ENCODE assay signal across 35 cellular contexts in the genomic region with DNA sequence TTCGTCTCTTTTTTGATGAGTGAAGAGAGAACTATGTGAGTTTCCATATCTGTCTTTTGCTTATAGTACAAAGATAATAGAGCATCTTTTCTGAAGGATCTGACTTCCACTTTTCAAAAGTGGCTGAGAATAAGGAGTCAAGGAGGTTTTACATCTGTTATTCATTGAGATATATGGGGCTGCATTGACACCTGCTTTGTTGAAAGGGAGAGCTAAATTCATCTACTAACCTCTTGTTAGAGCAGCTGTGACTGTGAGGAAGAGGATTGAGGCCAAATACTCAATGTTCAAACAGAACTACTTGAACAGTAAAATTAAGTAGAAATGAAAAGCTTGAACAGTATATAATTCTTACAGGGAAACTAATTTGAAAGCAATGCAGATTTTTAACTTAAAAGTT.
"Had no signal": no experiment of that assay in that cellular context is flagged by ENCODE, and none has a peak within 500 bp of the region (broad histone marks: within the 10 kb centered on the region; RNA-seq: fewer than 3 reads in every experiment).

No MANE protein-coding gene starts in this region.

- H3K9me3 Mint-ChIP-seq: activated B cell treated with CpG ODN at 0.5 μM for 24 hours; activated CD4-positive, alpha-beta memory T cell treated with anti-CD3 and anti-CD28 coated beads for 36 hours; activated naive CD4-positive, alpha-beta T cell treated with anti-CD3 and anti-CD28 coated beads for 36 hours; activated naive CD4-positive, alpha-beta T cell treated with anti-CD3 and anti-CD28 coated beads, Interleukin-2, amount 50 U/mL, for 72 hours; activated T-cell treated with anti-CD3 and anti-CD28 coated beads, Interleukin-2, amount 50 U/mL, for 4 hours; activated T-helper 1 cell treated with anti-CD3 and anti-CD28 coated beads, Interleukin-12 subunit alpha, Interleukin-12 subunit beta, Interleukin-2, Interleukin-4 antibody, amounts not matched to agents 30 ng/mL and 10 ng/mL and 1 ng/mL, durations not matched to agents 14 hours and 24 hours and 36 hours; T-helper 1 cell treated with Interleukin-12 subunit alpha and Interleukin-12 subunit beta and Interleukin-4 antibody, amounts not matched to agents 30 μg/mL and 1 μg/mL, for 36 hours had no signal

- H3K36me3 Mint-ChIP-seq: activated CD4-positive, alpha-beta memory T cell treated with anti-CD3 and anti-CD28 coated beads for 36 hours; activated naive CD4-positive, alpha-beta T cell treated with anti-CD3 and anti-CD28 coated beads, Interleukin-2, amount 50 U/mL, for 72 hours; brain had no signal

- H3K27ac Mint-ChIP-seq: activated B cell treated with CpG ODN at 0.5 μM for 24 hours; activated CD4-positive, alpha-beta memory T cell treated with anti-CD3 and anti-CD28 coated beads for 36 hours; activated naive CD4-positive, alpha-beta T cell treated with anti-CD3 and anti-CD28 coated beads for 36 hours; activated naive CD4-positive, alpha-beta T cell treated with anti-CD3 and anti-CD28 coated beads, Interleukin-2, amount 50 U/mL, for 72 hours; activated T-helper 1 cell treated with anti-CD3 and anti-CD28 coated beads, Interleukin-12 subunit alpha, Interleukin-12 subunit beta, Interleukin-2, Interleukin-4 antibody, amounts not matched to agents 30 ng/mL and 10 ng/mL and 1 ng/mL, durations not matched to agents 14 hours and 24 hours and 36 hours; brain; T-helper 1 cell treated with Interleukin-12 subunit alpha and Interleukin-12 subunit beta and Interleukin-4 antibody, amounts not matched to agents 30 μg/mL and 1 μg/mL, for 36 hours had no signal

- H3K36me3 ChIP-seq: SJCRH30 had no signal

- ATAC-seq: activated naive CD4-positive, alpha-beta T cell treated with anti-CD3 and anti-CD28 coated beads, Interleukin-2, amount 50 U/mL, for 72 hours; activated T-cell treated with anti-CD3 and anti-CD28 coated beads, Interleukin-2, amount 50 U/mL, for 4 hours; PC-3 had no signal

- H3K4me3 Mint-ChIP-seq: activated B cell treated with CpG ODN at 0.5 μM for 24 hours; activated CD4-positive, alpha-beta memory T cell treated with anti-CD3 and anti-CD28 coated beads for 36 hours; activated naive CD4-positive, alpha-beta T cell treated with anti-CD3 and anti-CD28 coated beads for 36 hours; activated T-cell treated with anti-CD3 and anti-CD28 coated beads, Interleukin-2, amount 50 U/mL, for 4 hours; activated T-helper 1 cell treated with anti-CD3 and anti-CD28 coated beads, Interleukin-12 subunit alpha, Interleukin-12 subunit beta, Interleukin-2, Interleukin-4 antibody, amounts not matched to agents 30 ng/mL and 10 ng/mL and 1 ng/mL, durations not matched to agents 14 hours and 24 hours and 36 hours; brain; T-helper 1 cell treated with Interleukin-12 subunit alpha and Interleukin-12 subunit beta and Interleukin-4 antibody, amounts not matched to agents 30 μg/mL and 1 μg/mL, for 36 hours had no signal

- H3K4me3 ChIP-seq: SJCRH30, SK-N-MC had no signal

- DNase-seq: activated B cell treated with CpG ODN at 0.5 μM for 24 hours; activated CD4-positive, alpha-beta memory T cell treated with anti-CD3 and anti-CD28 coated beads for 36 hours; activated CD4-positive, alpha-beta T cell treated with anti-CD3 and anti-CD28 coated beads for 4 hours; activated CD4-positive, alpha-beta T cell treated with anti-CD3 and anti-CD28 coated beads, Interleukin-2, amount 50 U/mL, for 1 hour; activated CD4-positive, CD25-positive, alpha-beta regulatory T cell treated with anti-CD3 and anti-CD28 coated beads, Interleukin-2, amount 50 U/mL, for 72 hours; activated CD8-positive, alpha-beta memory T cell treated with anti-CD3 and anti-CD28 coated beads, Interleukin-2, amount 50 U/mL, for 4 hours; activated gamma-delta T cell treated with Interleukin-2 at 50 U/mL for 16 hours; activated naive CD4-positive, alpha-beta T cell treated with anti-CD3 and anti-CD28 coated beads for 36 hours; activated T-cell treated with anti-CD3 and anti-CD28 coated beads for 4 hours; activated T-cell treated with anti-CD3 and anti-CD28 coated beads, Interleukin-2, amount 50 U/mL, for 4 hours; anterior cingulate cortex; caudate nucleus; cerebellar nuclear complex; Kasumi-1; KG1; MM.1S; MV-4-11; NCI-H1092; NCI-H1417; NCI-H146; NCI-H187; NCI-H2081; NCI-H345; NCI-H524 treated with DMSO at 0.1 percent for 48 hours; PC-3; Right ventricle myocardium superior had no signal

- H3K27me3 Mint-ChIP-seq: activated B cell treated with CpG ODN at 0.5 μM for 24 hours; activated CD4-positive, alpha-beta memory T cell treated with anti-CD3 and anti-CD28 coated beads for 36 hours; brain had no signal

- FAIRE-seq: bronchial epithelial cell, RCC 7860 had no signal

- H3K9me3 ChIP-seq: SJCRH30 had no signal

- H3K27me3 ChIP-seq: SJCRH30 had no signal

- H3K27ac ChIP-seq: SJCRH30, SK-N-MC, VCaP had no signal
